Comparison of ENCODE assay signal across 16 cellular contexts in the genomic region with DNA sequence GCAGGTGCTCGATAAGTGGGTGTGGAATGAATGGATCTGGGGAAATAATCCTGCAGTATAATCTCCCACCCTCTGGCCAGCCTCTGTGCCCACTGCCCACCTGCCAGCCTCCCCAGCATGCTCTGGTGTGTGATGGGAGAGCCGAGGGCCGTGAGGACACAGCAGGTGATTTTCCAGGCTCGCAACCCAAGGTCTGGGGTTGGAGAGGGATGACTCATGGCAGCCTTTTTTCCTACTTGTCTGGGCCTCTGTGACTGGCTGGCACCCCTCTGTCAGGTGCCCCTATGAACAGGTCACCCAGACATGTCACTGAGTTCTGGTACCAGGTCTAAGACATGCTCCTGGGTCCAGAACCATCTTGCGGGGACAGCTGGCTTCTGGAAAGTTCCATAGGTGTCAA.
A peak's percentile ranks its signal among the peaks of the same experiment; 100 is the strongest.
DNase-seq lines count a peak whose midpoint lies in the region; ATAC-seq lines count a peak whose summit lies in the region.
"Had no signal": no experiment of that assay in that cellular context is flagged by ENCODE, and none has a peak within 500 bp of the region (broad histone marks: within the 10 kb centered on the region; RNA-seq: fewer than 3 reads in every experiment).

No MANE protein-coding gene starts in this region.

- peaks cover 0 to 2% of the 10 kb centered on the region in 2 donors for H3K9me3 ChIP-seq in neuronal stem cell (replicated peaks in 1 of 2; ENCODE audit: control insufficient read depth in 2 of 2, insufficient read depth in 1 of 2, low read depth in 1 of 2, low read length in 2 of 2)
- H3K9me3 ChIP-seq: pancreas, right lobe of liver, testis had no signal

- H2AK5ac ChIP-seq in neuronal stem cell (ENCODE audit: low read depth, low read length), result peak overlapping the region; percentile 63

- H2AFZ ChIP-seq in neuronal stem cell (ENCODE audit: low read length), result no peak overlapping the region

- no peaks in the 10 kb centered on the region for H3K79me1 ChIP-seq in neuronal stem cell (ENCODE audit: low read depth, low read length)

- H3K4ac ChIP-seq in neuronal stem cell (ENCODE audit: low read length), result no peak overlapping the region

- H2BK5ac ChIP-seq in neuronal stem cell (ENCODE audit: low read length), result no peak overlapping the region

- H3K27ac ChIP-seq in angular gyrus (ENCODE audit: low read depth, low read length) (peak overlapping the region; percentile 86), neuronal stem cell (replicated peaks; ENCODE audit: low read length) (no peak overlapping the region)
- H3K27ac ChIP-seq: pancreas, right lobe of liver, testis had no signal

- peaks cover 12 to 24% of the 10 kb centered on the region in 2 donors for H3K4me1 ChIP-seq in neuronal stem cell (ENCODE audit: control insufficient read depth in 2 of 2, insufficient read depth in 1 of 2, low read depth in 1 of 2, low read length in 2 of 2)
- H3K4me1 ChIP-seq: pancreas, right lobe of liver had no signal

- ATAC-seq in HG03045 (IDR thresholded peaks at IDR 0.05; ENCODE audit: unreplicated experiment), result no peak
- ATAC-seq: activated CD4-positive, alpha-beta T cell treated with anti-CD3 and anti-CD28 coated beads for 36 hours; activated T-helper 17 cell treated with anti-CD3 and anti-CD28 coated beads, Interleukin-2, amount 50 U/mL, for 72 hours; pancreas; right lobe of liver had no signal

- H3K23ac ChIP-seq in neuronal stem cell (ENCODE audit: low read depth, low read length, poor library complexity), result no peak overlapping the region

- H3K9ac ChIP-seq in neuronal stem cell (ENCODE audit: low read depth, low read length, poor library complexity), result no peak overlapping the region

- H3K4me3 ChIP-seq in H7 (ENCODE audit: insufficient read depth, low read depth, low read length) (no peak overlapping the region), neuronal stem cell (ENCODE audit: low read length in 2 of 2) (no peak overlapping the region)
- H3K4me3 ChIP-seq: pancreas, right lobe of liver, testis had no signal

- H4K91ac ChIP-seq in neuronal stem cell (ENCODE audit: low read depth, low read length, poor library complexity), result no peak overlapping the region

- H2BK120ac ChIP-seq in neuronal stem cell (ENCODE audit: low read depth, low read length), result peak overlapping the region; percentile 68

- H3K18ac ChIP-seq in neuronal stem cell (ENCODE audit: low read length), result peak overlapping the region; percentile 92

- peak; percentile 35 for DNase-seq in NCI-H510A treated with DMSO at 0.1 percent for 48 hours (lab: John Stamatoyannopoulos, UW)
- no peak for DNase-seq in NCI-H510A (lab: John Stamatoyannopoulos, UW)
- peak; percentile 50 for DNase-seq in H7
- no peak for DNase-seq in neuronal stem cell (ENCODE audit: low spot score)
- no peak for DNase-seq in GOT3 (lab: John Stamatoyannopoulos, UW)
- DNase-seq in central memory CD4-positive, alpha-beta T cell, result no peak
- DNase-seq: activated CD4-positive, alpha-beta T cell treated with anti-CD3 and anti-CD28 coated beads for 36 hours; foreskin fibroblast; GDM1; right lobe of liver; Right ventricle myocardium superior; testis had no signal

- no CpG with 5 or more reads among the region's 5 CpGs for WGBS in neuronal stem cell (ENCODE audit: extremely low coverage in 2 of 2, insufficient read length in 2 of 2, insufficient replicate concordance in 1 of 2), 2 donors

- H3K4me2 ChIP-seq in neuronal stem cell (ENCODE audit: insufficient read depth, low read length, poor library complexity, severe bottlenecking), result no peak overlapping the region

- H3K27me3 ChIP-seq in H7 (ENCODE audit: control insufficient read depth, insufficient read depth, low read length) (peaks cover 8% of the 10 kb centered on the region), neuronal stem cell (ENCODE audit: control insufficient read depth in 3 of 3, insufficient read depth in 3 of 3, low read depth in 1 of 3, low read length in 3 of 3) (no peaks in the 10 kb centered on the region)
- H3K27me3 ChIP-seq: right lobe of liver, testis had no signal

- no peak overlapping the region for H4K8ac ChIP-seq in neuronal stem cell (ENCODE audit: low read depth, low read length)

- H3K36me3 ChIP-seq in H7 (replicated peaks; ENCODE audit: control insufficient read depth, insufficient read depth, low read length) (no peaks in the 10 kb centered on the region), neuronal stem cell (replicated peaks in 1 of 2; ENCODE audit: control insufficient read depth in 2 of 2, insufficient read depth in 2 of 2, low read length in 2 of 2) (no peaks in the 10 kb centered on the region)
- H3K36me3 ChIP-seq: pancreas, right lobe of liver had no signal

- H3K14ac ChIP-seq in neuronal stem cell (ENCODE audit: low read length), result no peak overlapping the region

- peak overlapping the region; percentile 65 for H2BK15ac ChIP-seq in neuronal stem cell (ENCODE audit: low read length)

- H2BK12ac ChIP-seq in neuronal stem cell (ENCODE audit: low read length), result peak overlapping the region; percentile 67

Comparison
In these comparisons a context has a peak if more than half of its experiments do, and no peak if none do; other contexts are left out.
1. DNase-seq: peak in NCI-H510A treated with DMSO at 0.1 percent for 48 hours (single experiment) and H7 (single experiment); none in NCI-H510A (single experiment), neuronal stem cell (single experiment), GOT3 (single experiment) and central memory CD4-positive, alpha-beta T cell (single experiment).